8 cellular contexts compared by ENCODE assay signal in the genomic region with DNA sequence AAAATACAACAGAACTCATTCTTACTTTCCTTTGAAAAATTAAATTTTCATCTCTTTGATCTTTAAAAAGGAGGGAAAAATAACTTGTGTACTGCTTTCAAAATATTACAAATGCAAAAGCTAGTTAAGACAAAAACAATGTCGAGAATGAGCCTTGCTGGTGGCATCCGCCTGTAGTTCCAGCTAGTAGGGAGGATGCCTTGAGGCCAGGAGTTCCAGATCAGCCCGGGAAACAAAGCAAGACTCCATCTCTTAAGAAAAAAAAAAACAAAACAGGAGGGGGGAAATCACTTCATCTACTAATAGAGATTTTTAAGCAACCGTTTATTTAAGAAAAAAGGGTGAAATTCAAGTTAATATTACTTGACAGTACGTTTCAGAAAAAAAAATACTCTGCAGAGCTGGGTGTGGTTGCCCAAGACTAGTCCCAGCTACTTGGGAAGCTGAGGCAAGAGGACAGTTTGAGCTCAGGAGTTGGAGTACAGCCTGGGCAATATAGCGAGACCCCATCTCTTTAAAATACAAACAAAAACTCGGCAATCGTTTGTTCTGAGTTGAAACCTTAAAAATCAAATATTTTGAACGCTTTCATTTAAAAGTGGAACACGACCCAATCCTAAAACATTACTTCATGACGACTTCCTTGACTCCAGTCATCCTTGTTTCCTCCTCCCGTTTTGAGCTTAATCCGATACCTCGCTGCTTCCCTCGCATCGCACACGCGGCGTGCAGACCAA. TPM values are rescaled to one million over a fixed set of nuclear protein-coding genes. Genes with fewer than 3 reads are reported as not detected.
DNase-seq lines count a peak whose midpoint lies in the region; ATAC-seq and TF ChIP-seq lines count a peak whose summit lies in the region.

No MANE protein-coding gene starts in this region.

- no peaks in the 10 kb centered on the region for H3F3A ChIP-seq in SU-DHL-6 (ENCODE audit: insufficient read depth)

- peak; percentile 70 for DNase-seq in NCI-H2171 treated with DMSO at 0.1 percent for 48 hours (lab: John Stamatoyannopoulos, UW)
- no peak for DNase-seq in NCI-H2171 (lab: John Stamatoyannopoulos, UW)
- peak; percentile 31 for DNase-seq in foreskin melanocyte
- no peak for DNase-seq in iPS-NIHi7 (ENCODE audit: extremely low spot score)
- DNase-seq in mucosa of gallbladder (ENCODE audit: low spot score) = no peak

- no peak overlapping the region for H2AFZ ChIP-seq in SU-DHL-6 (ENCODE audit: low read depth, low read length, severe bottlenecking)

- H3K4me1 ChIP-seq in skeletal muscle tissue (ENCODE audit: control insufficient read depth in 3 of 3, insufficient read depth in 3 of 3, low read length in 3 of 3) = peaks cover 18 to 25% (median 23%) of the 10 kb centered on the region in 3 donors

- H3K9me3 ChIP-seq in SU-DHL-6 (ENCODE audit: insufficient read depth, low read length) (no peaks in the 10 kb centered on the region), skeletal muscle tissue (ENCODE audit: control insufficient read depth in 3 of 3, low read length in 3 of 3) (no peaks in the 10 kb centered on the region)

- no peaks in the 10 kb centered on the region for H3K9me2 ChIP-seq in SU-DHL-6 (replicated peaks; ENCODE audit: insufficient read depth, low read length)

- H3K27ac ChIP-seq in SU-DHL-6 (ENCODE audit: low read depth, low read length) = no peak overlapping the region; the same call in 1 of the 2 replicates
- peak overlapping the region; percentile 100 for H3K27ac ChIP-seq in skeletal muscle tissue (ENCODE audit: low read depth, low read length)

- H4K20me1 ChIP-seq in SU-DHL-6 (ENCODE audit: low read depth, low read length) = peaks cover 31% of the 10 kb centered on the region

- H3K27me3 ChIP-seq in SU-DHL-6 (ENCODE audit: low read length) = no peaks in the 10 kb centered on the region
- H3K27me3 ChIP-seq in skeletal muscle tissue (ENCODE audit: control insufficient read depth in 3 of 3, insufficient read depth in 3 of 3, low read length in 3 of 3) = no peaks in the 10 kb centered on the region

- H3K79me2 ChIP-seq in SU-DHL-6 (ENCODE audit: insufficient read depth, low read length) = peaks cover 56% of the 10 kb centered on the region

- H3K4me3 ChIP-seq in SU-DHL-6 (ENCODE audit: insufficient read depth, low read length, poor library complexity, severe bottlenecking) (peak overlapping the region; percentile 81), skeletal muscle tissue (ENCODE audit: low read length in 3 of 3) (peak overlapping the region; percentile 73 to 87 (median 86))

- no peaks in the 10 kb centered on the region for H3K36me3 ChIP-seq in SU-DHL-6 (ENCODE audit: low read length)
- no peaks in the 10 kb centered on the region for H3K36me3 ChIP-seq in skeletal muscle tissue (ENCODE audit: control insufficient read depth in 3 of 3, insufficient read depth in 3 of 3, low read length in 3 of 3)

- ATAC-seq in GM21717 (IDR thresholded peaks at IDR 0.05; ENCODE audit: unreplicated experiment) = no peak

- no peak for TF ChIP-seq CTCF in SU-DHL-6 (IDR thresholded peaks at IDR 0.05; ENCODE audit: insufficient read depth, low read length, poor library complexity, severe bottlenecking)

- H3K4me2 ChIP-seq in SU-DHL-6 (ENCODE audit: low read depth, low read length, poor library complexity, severe bottlenecking) = peak overlapping the region; percentile 85

- peak overlapping the region; percentile 90 for H3K9ac ChIP-seq in SU-DHL-6 (ENCODE audit: low read length)
- H3K9ac ChIP-seq in skeletal muscle tissue (ENCODE audit: low read depth in 1 of 3, low read length in 3 of 3) = peak overlapping the region; percentile 73 to 99 (median 97)

RNA-seq across cellular contexts. Expression of gene KPNA1, which starts 1.2 kb away (rescaled TPM):
- total RNA-seq in skeletal muscle tissue (22.4 TPM), mucosa of gallbladder (55.2 TPM)

RNA-seq across cellular contexts. Expression of gene PARP9, which starts 50.5 kb away (rescaled TPM):
- total RNA-seq in skeletal muscle tissue (15.1 TPM), mucosa of gallbladder (29.6 TPM)

RNA-seq across cellular contexts. Expression of gene DTX3L, which starts 50.6 kb away (rescaled TPM):
- total RNA-seq in skeletal muscle tissue (9.9 TPM), mucosa of gallbladder (39.9 TPM)

Comparison
In these comparisons a context has a peak if more than half of its experiments do, and no peak if none do; other contexts are left out.
1. DNase-seq: peak in NCI-H2171 treated with DMSO at 0.1 percent for 48 hours (single experiment) and foreskin melanocyte (single experiment); none in NCI-H2171 (single experiment), iPS-NIHi7 (single experiment) and mucosa of gallbladder (single experiment).